ENCODE assay signal across 19 cellular contexts in genomic region chr14:104296388-104297312, GRCh38.
DNase-seq lines count a peak whose midpoint lies in the region; ATAC-seq and TF ChIP-seq lines count a peak whose summit lies in the region.
"Had no signal": no experiment of that assay in that cellular context is flagged by ENCODE, and none has a peak within 500 bp of the region (broad histone marks: within the 10 kb centered on the region; RNA-seq: fewer than 3 reads in every experiment).

No MANE protein-coding gene starts in this region.

- no peak overlapping the region; the same call in 1 of the 2 replicates for H3K14ac ChIP-seq in H9 (ENCODE audit: insufficient read depth, low read length)

- H3K9me3 ChIP-seq in H9 (ENCODE audit: control insufficient read depth, low read depth, low read length) (no peaks in the 10 kb centered on the region), SK-N-SH (no peaks in the 10 kb centered on the region), left ventricle myocardium inferior (replicated peaks) (no peaks in the 10 kb centered on the region)
- H3K9me3 ChIP-seq: suprapubic skin had no signal

- H2AK5ac ChIP-seq in H9 (ENCODE audit: insufficient read length, low read length), result no peak overlapping the region

- no peak for ATAC-seq in HG03175 (IDR thresholded peaks at IDR 0.05; ENCODE audit: unreplicated experiment)
- no peak for ATAC-seq in HG03571 (IDR thresholded peaks at IDR 0.05; ENCODE audit: unreplicated experiment)

- H3K36me3 ChIP-seq in SK-N-SH (replicated peaks in 1 of 2; ENCODE audit: control insufficient read depth in 1 of 2, insufficient read depth in 2 of 2, low read length in 1 of 2) (no peaks in the 10 kb centered on the region), left ventricle myocardium inferior (no peaks in the 10 kb centered on the region)
- H3K36me3 ChIP-seq: suprapubic skin had no signal

- H4K91ac ChIP-seq in H9 (ENCODE audit: insufficient read length, low read depth, low read length), result no peak overlapping the region

- no peaks in the 10 kb centered on the region; the same call in none of the 2 replicates for H3K27me3 Mint-ChIP-seq in H9 (ENCODE audit: low read depth)

- DNase-seq in H9 (peak; percentile 22), SK-N-SH (peak; percentile 92), left ventricle myocardium inferior (peak; percentile 10), retinal pigment epithelial cell (ENCODE audit: low read depth) (peak; percentile 87), NCI-H748 treated with DMSO at 0.1 percent for 48 hours (lab: John Stamatoyannopoulos, UW) (no peak), glomerular visceral epithelial cell (ENCODE audit: extremely low spot score) (no peak)
- DNase-seq: activated CD4-positive, alpha-beta T cell treated with anti-CD3 and anti-CD28 coated beads for 1 hour; activated naive CD4-positive, alpha-beta T cell treated with Interleukin-2 at 50 U/mL for 16 hours; DND-41; effector CD4-positive, alpha-beta T cell; NCI-H1436; NCI-H510A; PC-9; retina; stimulated activated CD4-positive, alpha-beta T cell treated with anti-CD3 and anti-CD28 coated beads, Interleukin-2, amount 100 ng/mL, for 24 hours had no signal

- H4K8ac ChIP-seq in H9 (replicated peaks; ENCODE audit: insufficient read length, low read depth, low read length), result no peak overlapping the region

- H3K9ac ChIP-seq in H9 (ENCODE audit: extremely low read depth, insufficient read length, low read length) (no peak overlapping the region), SK-N-SH (no peak overlapping the region)

- H2BK5ac ChIP-seq in H9 (ENCODE audit: insufficient read length, low read length), result no peak overlapping the region

- H2BK20ac ChIP-seq in H9 (ENCODE audit: low read depth, low read length, poor library complexity, severe bottlenecking), result no peak overlapping the region

- CTCF ChIA-PET in SK-N-SH (lab: Yijun Ruan, JAX), result interaction anchor here (0.9 to 6.9 kb wide), 7 partner anchors 72 to 267 kb away, joined by 3 to 55 read pairs (median 20); no protein-coding TSS in a partner anchor

- TF ChIP-seq RAD21 in SK-N-SH (IDR thresholded peaks at IDR 0.05; ENCODE audit: low read length), result no peak; the same call in 1 of the 2 replicates

- no peak overlapping the region for H3K4me3 Mint-ChIP-seq in H9
- H3K4me3 Mint-ChIP-seq: nephron had no signal

- H3K27me3 ChIP-seq in H9 (ENCODE audit: insufficient read depth, low read length) (no peaks in the 10 kb centered on the region), SK-N-SH (ENCODE audit: insufficient read depth) (no peaks in the 10 kb centered on the region), left ventricle myocardium inferior (ENCODE audit: low read depth) (peaks cover 52% of the 10 kb centered on the region)

- no peak overlapping the region for H2AFZ ChIP-seq in H9 (ENCODE audit: low read length)
- no peak overlapping the region for H2AFZ ChIP-seq in SK-N-SH (ENCODE audit: low read depth)
- H2AFZ ChIP-seq: PC-9 had no signal

- H3K27ac ChIP-seq in H9 (ENCODE audit: insufficient read length, low read depth, low read length) (no peak overlapping the region), SK-N-SH (ENCODE audit: low read depth in 2 of 2, low read length in 1 of 2) (peak overlapping the region; percentile 28 to 94; a peak in 3 of 4 replicates), left ventricle myocardium inferior (replicated peaks) (no peak overlapping the region)
- H3K27ac ChIP-seq: PC-9, suprapubic skin had no signal

- intact Hi-C loops in left ventricle myocardium inferior (cut with micrococcal nuclease), result no loop called here

- no peaks in the 10 kb centered on the region for H3K9me2 ChIP-seq in SK-N-SH

- H3K23me2 ChIP-seq in H9 (ENCODE audit: insufficient read length, low read depth, low read length, poor library complexity, severe bottlenecking), result no peaks in the 10 kb centered on the region

- H3F3A ChIP-seq in SK-N-SH (replicated peaks; ENCODE audit: insufficient read depth), result no peaks in the 10 kb centered on the region

- peak; percentile 28 to 91; a peak in 2 of 4 replicates for TF ChIP-seq EP300 in SK-N-SH (IDR thresholded peaks at IDR 0.05; ENCODE audit: borderline replicate concordance in 1 of 2, low read depth in 1 of 2, low read length in 1 of 2)

- H2BK120ac ChIP-seq in H9 (ENCODE audit: low read depth, low read length, poor library complexity, severe bottlenecking), result no peak overlapping the region

- H4K5ac ChIP-seq in H9 (ENCODE audit: insufficient read length, low read depth, low read length), result no peak overlapping the region

- no peaks in the 10 kb centered on the region for H3K79me1 ChIP-seq in H9 (ENCODE audit: insufficient read depth, low read depth, low read length, poor library complexity, severe bottlenecking)

- H3K36me3 Mint-ChIP-seq in H9 (ENCODE audit: insufficient read depth in 1 of 3, low read depth in 3 of 3), result no peaks in the 10 kb centered on the region

- no peak overlapping the region for H2BK15ac ChIP-seq in H9 (ENCODE audit: low read depth, low read length)

- no peaks in the 10 kb centered on the region; the same call in 1 of the 2 replicates for H3K4me1 ChIP-seq in H9 (ENCODE audit: insufficient read depth, low read length)
- H3K4me1 ChIP-seq in SK-N-SH (ENCODE audit: control insufficient read depth in 1 of 2, insufficient read depth in 2 of 2, low read depth in 1 of 2, low read length in 1 of 2), result peaks cover 3 to 82% of the 10 kb centered on the region in 2 experiments; a peak in 2 of 4 replicates
- peaks cover 6% of the 10 kb centered on the region for H3K4me1 ChIP-seq in left ventricle myocardium inferior
- H3K4me1 ChIP-seq: suprapubic skin had no signal

- no peak overlapping the region for H3K4ac ChIP-seq in H9 (ENCODE audit: low read depth, low read length)

- H3K27ac Mint-ChIP-seq in H9, result no peak overlapping the region
- H3K27ac Mint-ChIP-seq: nephron had no signal

- no peak overlapping the region for H3K23ac ChIP-seq in H9 (ENCODE audit: insufficient read length, low read depth, low read length)

- peaks cover 26 to 31% of the 10 kb centered on the region in 2 experiments for H3K4me1 Mint-ChIP-seq in H9

- H4K20me1 ChIP-seq in H9 (ENCODE audit: control insufficient read depth, insufficient read depth, insufficient read length) (no peaks in the 10 kb centered on the region), SK-N-SH (ENCODE audit: insufficient read depth) (no peaks in the 10 kb centered on the region)

- no CpG with 5 or more reads among the region's 26 CpGs for WGBS in H9 (ENCODE audit: extremely low coverage, insufficient read length, low lambda C conversion rate)
- WGBS in SK-N-SH (ENCODE audit: low lambda C conversion rate), result 26% methylated on average over 22 of the region's 26 CpGs

- H3K4me2 ChIP-seq in H9 (ENCODE audit: insufficient read depth, insufficient read length, low read length) (no peak overlapping the region), SK-N-SH (0 out of 2 replicates have a peak overlapping the region, but pooled peaks have one; percentile 24)
- H3K4me2 ChIP-seq: PC-9 had no signal

- no peak overlapping the region for H3K4me3 ChIP-seq in SK-N-SH (ENCODE audit: low read depth in 2 of 2, low read length in 1 of 2)
- no peak overlapping the region for H3K4me3 ChIP-seq in left ventricle myocardium inferior
- no peak overlapping the region for H3K4me3 ChIP-seq in retinal pigment epithelial cell (ENCODE audit: low read length)
- H3K4me3 ChIP-seq: PC-9, suprapubic skin had no signal

- H3K18ac ChIP-seq in H9 (ENCODE audit: insufficient read length, low read depth, low read length), result no peak overlapping the region

- H3T11ph ChIP-seq in H9 (ENCODE audit: low read length), result no peak overlapping the region

- POLR2A ChIA-PET in SK-N-SH (lab: Yijun Ruan, JAX), result interaction anchor here (0.6 to 1.7 kb wide), 3 partner anchors 46 to 147 kb away, joined by 3 to 5 read pairs (median 3); no protein-coding TSS in a partner anchor

- H3K79me2 ChIP-seq in H9 (ENCODE audit: insufficient read depth, low read length) (no peaks in the 10 kb centered on the region), SK-N-SH (ENCODE audit: insufficient read depth) (no peaks in the 10 kb centered on the region)

- no peak overlapping the region for H2BK12ac ChIP-seq in H9 (ENCODE audit: insufficient read length, low read depth, low read length)

- H3K9me3 Mint-ChIP-seq in H9, result peaks cover 4 to 12% of the 10 kb centered on the region in 2 experiments; a peak in 3 of 5 replicates
- H3K9me3 Mint-ChIP-seq: nephron had no signal

- TF ChIP-seq CTCF in H9 (conservative IDR thresholded peaks at IDR 0.05) (no peak), SK-N-SH (IDR thresholded peaks at IDR 0.05) (no peak), left ventricle myocardium inferior (IDR thresholded peaks at IDR 0.05; ENCODE audit: borderline replicate concordance) (no peak), retinal pigment epithelial cell (conservative IDR thresholded peaks at IDR 0.05; ENCODE audit: low read depth, low read length) (no peak)

- no peak overlapping the region for H3K56ac ChIP-seq in H9 (ENCODE audit: insufficient read length, low read depth, low read length)

TF ChIP-seq in SK-N-SH, 30 proteins besides CTCF, POLR2A, EP300 and RAD21:
- TF ChIP-seq FOXJ3 (CRISPR knock-in tag; IDR thresholded peaks at IDR 0.05) (peak; percentile 25; the same call in 1 of the 2 replicates), JUND (IDR thresholded peaks at IDR 0.05) (no peak), RCOR1 (IDR thresholded peaks at IDR 0.05; ENCODE audit: low read length) (peak; percentile 68; the same call in 1 of the 2 replicates), GATA2 (CRISPR knock-in tag; IDR thresholded peaks at IDR 0.05) (peak; percentile 15; the same call in 1 of the 2 replicates), MAX (IDR thresholded peaks at IDR 0.05; ENCODE audit: low read depth) (no peak), FOXM1 (IDR thresholded peaks at IDR 0.05; ENCODE audit: low read depth) (no peak), CHD2 (IDR thresholded peaks at IDR 0.05; ENCODE audit: low read length, partially characterized antibody) (peak; percentile 50), YY1 (IDR thresholded peaks at IDR 0.05; ENCODE audit: low read depth) (no peak), TCF12 (IDR thresholded peaks at IDR 0.05) (peak; percentile 29; the same call in 1 of the 2 replicates), TAF1 (IDR thresholded peaks at IDR 0.05; ENCODE audit: borderline replicate concordance, low read depth, low read length) (no peak)
TF ChIP-seq in SK-N-SH: peak in this region for 5.

Comparison
In these comparisons a context has a peak if more than half of its experiments do, and no peak if none do; other contexts are left out.
1. DNase-seq: peak in H9 (single experiment), SK-N-SH (single experiment), left ventricle myocardium inferior (single experiment) and retinal pigment epithelial cell (single experiment); none in NCI-H748 treated with DMSO at 0.1 percent for 48 hours (single experiment) and glomerular visceral epithelial cell (single experiment).
2. H3K27ac ChIP-seq: peak in SK-N-SH (2 of 2); none in H9 (single experiment) and left ventricle myocardium inferior (single experiment).